ENCODE assay signal across 11 cellular contexts in genomic region chr22:36457688-36458450, GRCh38. TPM values are rescaled to one million over a fixed set of nuclear protein-coding genes. Genes with fewer than 3 reads are reported as not detected.
DNase-seq lines count a peak whose midpoint lies in the region; ATAC-seq and TF ChIP-seq lines count a peak whose summit lies in the region.
"Had no signal": no experiment of that assay in that cellular context is flagged by ENCODE, and none has a peak within 500 bp of the region (broad histone marks: within the 10 kb centered on the region; RNA-seq: fewer than 3 reads in every experiment).

No MANE protein-coding gene starts in this region.

- peak overlapping the region; percentile 66 for H2AFZ ChIP-seq in neuronal stem cell (ENCODE audit: low read length)

- no peak overlapping the region for H4K8ac ChIP-seq in neuronal stem cell (ENCODE audit: low read depth, low read length)

- TF ChIP-seq CTCF in 22Rv1 (IDR thresholded peaks at IDR 0.05) (no peak), fibroblast of mammary gland (conservative IDR thresholded peaks at IDR 0.05; ENCODE audit: control insufficient read depth, insufficient read depth, low read depth, low read length) (no peak)

- H3K79me1 ChIP-seq in neuronal stem cell (ENCODE audit: low read depth, low read length): no peaks in the 10 kb centered on the region

- peaks cover 7 to 18% of the 10 kb centered on the region in 2 donors for H3K4me1 ChIP-seq in neuronal stem cell (ENCODE audit: control insufficient read depth in 2 of 2, insufficient read depth in 1 of 2, low read depth in 1 of 2, low read length in 2 of 2)

- H3K18ac ChIP-seq in neuronal stem cell (ENCODE audit: low read length): peak overlapping the region; percentile 86

- H2BK120ac ChIP-seq in neuronal stem cell (ENCODE audit: low read depth, low read length): peak overlapping the region; percentile 73

- H3K4me2 ChIP-seq in neuronal stem cell (ENCODE audit: insufficient read depth, low read length, poor library complexity, severe bottlenecking): peak overlapping the region; percentile 28

- H2AK5ac ChIP-seq in neuronal stem cell (ENCODE audit: low read depth, low read length): peak overlapping the region; percentile 88

- peak overlapping the region; percentile 49 for H2BK5ac ChIP-seq in neuronal stem cell (ENCODE audit: low read length)

- H3K9me3 ChIP-seq in MG63: no peaks in the 10 kb centered on the region
- no peaks in the 10 kb centered on the region for H3K9me3 ChIP-seq in neuronal stem cell (replicated peaks in 1 of 2; ENCODE audit: control insufficient read depth in 2 of 2, insufficient read depth in 1 of 2, low read depth in 1 of 2, low read length in 2 of 2)

- H3K27ac ChIP-seq in 22Rv1 (peak overlapping the region; percentile 93), neuronal stem cell (replicated peaks; ENCODE audit: low read length) (no peak overlapping the region)

- peak overlapping the region; percentile 5 for H2BK15ac ChIP-seq in neuronal stem cell (ENCODE audit: low read length)

- H4K91ac ChIP-seq in neuronal stem cell (ENCODE audit: low read depth, low read length, poor library complexity): no peak overlapping the region

- H2BK12ac ChIP-seq in neuronal stem cell (ENCODE audit: low read length): peak overlapping the region; percentile 27

- no peak overlapping the region for H3K4ac ChIP-seq in neuronal stem cell (ENCODE audit: low read length)

- H3K14ac ChIP-seq in neuronal stem cell (ENCODE audit: low read length): peak overlapping the region; percentile 39

- peak; percentile 38 for DNase-seq in MG63
- peak; percentile 60 for DNase-seq in fibroblast of mammary gland (ENCODE audit: low read depth)
- no peak for DNase-seq in neuronal stem cell (ENCODE audit: low spot score)
- DNase-seq in NCI-H1930 (lab: John Stamatoyannopoulos, UW): no peak
- DNase-seq in SW480 (ENCODE audit: low spot score): no peak
- DNase-seq in NOMO-1 (lab: John Stamatoyannopoulos, UW; ENCODE audit: unreplicated experiment in 2 of 2): no peak
- DNase-seq: activated T-cell treated with anti-CD3 and anti-CD28 coated beads for 4 hours, midbrain, NCI-H2029 treated with DMSO at 0.1 percent for 48 hours had no signal

- no peak for ATAC-seq in HG03469 (IDR thresholded peaks at IDR 0.05; ENCODE audit: unreplicated experiment)

- no peak overlapping the region for H3K9ac ChIP-seq in neuronal stem cell (ENCODE audit: low read depth, low read length, poor library complexity)

- H3K36me3 ChIP-seq in MG63 (no peaks in the 10 kb centered on the region), neuronal stem cell (replicated peaks in 1 of 2; ENCODE audit: control insufficient read depth in 2 of 2, insufficient read depth in 2 of 2, low read length in 2 of 2) (no peaks in the 10 kb centered on the region)

- no CpG with 5 or more reads among the region's 14 CpGs for WGBS in neuronal stem cell (ENCODE audit: extremely low coverage in 2 of 2, insufficient read length in 2 of 2, insufficient replicate concordance in 1 of 2), 2 donors

- H3K27me3 ChIP-seq in MG63: no peaks in the 10 kb centered on the region
- no peaks in the 10 kb centered on the region for H3K27me3 ChIP-seq in neuronal stem cell (ENCODE audit: control insufficient read depth in 3 of 3, insufficient read depth in 3 of 3, low read depth in 1 of 3, low read length in 3 of 3)

- peak overlapping the region; percentile 44 for H3K23ac ChIP-seq in neuronal stem cell (ENCODE audit: low read depth, low read length, poor library complexity)

- H3K4me3 ChIP-seq in MG63 (no peak overlapping the region), fibroblast of mammary gland (ENCODE audit: control insufficient read depth, low read depth, low read length) (no peak overlapping the region), neuronal stem cell (ENCODE audit: low read length in 2 of 2) (no peak overlapping the region)

RNA-seq across cellular contexts. Expression of gene TXN2, which starts 23.6 kb away (rescaled TPM):
- 64.6 and 123 TPM in 2 replicates for total RNA-seq in MG63 (2014; rRNA removed; shearing (Covaris generic); ENCODE audit: low replicate concordance)
- 68.5 TPM for polyA plus RNA-seq in neuronal stem cell (2013, experiment 1 of 2)
- 67.9 TPM for polyA plus RNA-seq in neuronal stem cell (2013, experiment 2 of 2)

RNA-seq across cellular contexts. Expression of gene FOXRED2, which starts 49.0 kb away (rescaled TPM):
- 3.5 and 8.5 TPM in 2 replicates for total RNA-seq in MG63 (2014; rRNA removed; shearing (Covaris generic); ENCODE audit: low replicate concordance)
- polyA plus RNA-seq in neuronal stem cell (2013, experiment 1 of 2): 10.2 TPM
- polyA plus RNA-seq in neuronal stem cell (2013, experiment 2 of 2): 10.4 TPM

Comparison
In these comparisons a context has a peak if more than half of its experiments do, and no peak if none do; other contexts are left out.
1. DNase-seq: peak in MG63 (single experiment) and fibroblast of mammary gland (single experiment); none in neuronal stem cell (single experiment), NCI-H1930 (0 of 2), SW480 (single experiment) and NOMO-1 (0 of 2).